Comparison of ENCODE assay signal across 8 cellular contexts in the genomic region with DNA sequence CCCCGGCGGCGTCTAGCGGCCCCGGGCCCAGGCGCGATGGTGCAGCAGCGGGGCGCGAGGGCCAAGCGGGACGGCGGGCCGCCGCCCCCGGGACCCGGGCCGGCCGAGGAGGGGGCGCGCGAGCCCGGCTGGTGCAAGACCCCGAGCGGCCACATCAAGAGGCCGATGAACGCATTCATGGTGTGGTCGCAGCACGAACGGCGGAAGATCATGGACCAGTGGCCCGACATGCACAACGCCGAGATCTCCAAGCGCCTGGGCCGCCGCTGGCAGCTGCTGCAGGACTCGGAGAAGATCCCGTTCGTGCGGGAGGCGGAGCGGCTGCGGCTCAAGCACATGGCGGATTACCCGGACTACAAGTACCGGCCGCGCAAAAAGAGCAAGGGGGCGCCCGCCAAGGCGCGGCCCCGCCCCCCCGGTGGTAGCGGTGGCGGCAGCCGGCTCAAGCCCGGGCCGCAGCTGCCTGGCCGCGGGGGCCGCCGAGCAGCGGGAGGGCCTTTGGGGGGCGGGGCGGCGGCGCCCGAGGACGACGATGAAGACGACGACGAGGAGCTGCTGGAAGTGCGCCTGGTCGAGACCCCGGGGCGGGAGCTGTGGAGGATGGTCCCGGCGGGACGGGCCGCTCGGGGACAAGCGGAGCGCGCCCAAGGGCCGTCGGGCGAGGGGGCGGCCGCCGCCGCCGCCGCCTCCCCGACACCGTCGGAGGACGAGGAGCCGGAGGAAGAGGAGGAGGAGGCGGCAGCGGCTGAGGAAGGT. TPM values are rescaled to one million over a fixed set of nuclear protein-coding genes. Genes with fewer than 3 reads are reported as not detected.
DNase-seq lines count a peak whose midpoint lies in the region; ATAC-seq, FAIRE-seq and TF ChIP-seq lines count a peak whose summit lies in the region.

No MANE protein-coding gene starts in this region.

- peak overlapping the region; percentile 63 for H3K27ac ChIP-seq in CD4-positive, CD25-positive, alpha-beta regulatory T cell (ENCODE audit: insufficient read depth, low read length, poor library complexity, severe bottlenecking)
- H3K27ac ChIP-seq in HepG2 (ENCODE audit: extremely low read length, insufficient read depth, low read length) = peak overlapping the region; percentile 94

- H3K4me1 ChIP-seq in CD4-positive, CD25-positive, alpha-beta regulatory T cell (ENCODE audit: control insufficient read depth, insufficient read depth, low read length, poor library complexity, severe bottlenecking) = peaks cover 34% of the 10 kb centered on the region
- peaks cover 46% of the 10 kb centered on the region for H3K4me1 ChIP-seq in HepG2 (ENCODE audit: insufficient read depth, low read length)

- peaks cover 37% of the 10 kb centered on the region for H4K20me1 ChIP-seq in HepG2 (ENCODE audit: insufficient read depth, low read length)

- in situ Hi-C loops in HepG2 (cut with HindIII; ENCODE audit: extremely low pct_ligation_motif_present, low pct_unique_long_range_greater_than_20kb) = no loop called here

- TF ChIP-seq RAD21 in HepG2 (CRISPR knock-in tag; IDR thresholded peaks at IDR 0.05) = no peak

- CTCF ChIA-PET in HepG2 (lab: Yijun Ruan, JAX; ENCODE audit: low intra/inter-chr PET ratio, low total read pairs) = no interaction called here

- peak overlapping the region in 2 of 3 donors; percentile 26 to 59 for H3K27ac Mint-ChIP-seq in CD4-positive, CD25-positive, alpha-beta regulatory T cell

- H3K4me3 ChIP-seq in CD4-positive, CD25-positive, alpha-beta regulatory T cell (ENCODE audit: low read depth, low read length) = no peak overlapping the region
- peak overlapping the region; percentile 62 to 96 (median 93) for H3K4me3 ChIP-seq in HepG2 (replicated peaks in 1 of 3; ENCODE audit: insufficient read depth in 1 of 3, low read depth in 2 of 3, low read length in 3 of 3)

- intact Hi-C loops in HepG2 (cut with micrococcal nuclease; ENCODE audit: unreplicated experiment) = loop anchor here (1.0 kb wide), 1 partner anchor 29 kb away; the partner anchor contains the start of gene ZCCHC3

- H3K9ac ChIP-seq in HepG2 (ENCODE audit: insufficient read depth, low read depth, low read length) = peak overlapping the region; percentile 94

- peaks cover 4% of the 10 kb centered on the region for H3K27me3 Mint-ChIP-seq in CD4-positive, CD25-positive, alpha-beta regulatory T cell

- FAIRE-seq in HepG2 (lab: Jason Lieb, UNC) = no peak

- peak; percentile 37 to 53 (median 38) for DNase-seq in CD4-positive, CD25-positive, alpha-beta regulatory T cell
- DNase-seq in NCI-H146 treated with DMSO at 0.1 percent for 48 hours (lab: John Stamatoyannopoulos, UW; ENCODE audit: unreplicated experiment) = peak; percentile 60
- DNase-seq in activated CD4-positive, alpha-beta T cell treated with anti-CD3 and anti-CD28 coated beads for 4 hours = peak; percentile 45 to 48
- peak; percentile 72 for DNase-seq in dermis blood vessel endothelial cell
- DNase-seq in HepG2 (ENCODE audit: low spot score) = peak; percentile 63
- DNase-seq in stimulated activated CD4-positive, alpha-beta T cell treated with anti-CD3 and anti-CD28 coated beads, Interleukin-4, amount 100 ng/mL, for 24 hours = peak; percentile 47

- H3K79me2 ChIP-seq in HepG2 (ENCODE audit: insufficient read depth, low read length) = peaks cover 29% of the 10 kb centered on the region

- no TSS peak for BruUV-seq in HepG2 (replicated peaks; lab: Mats Ljungman, UMichigan)

- under 1% methylated on average over 73 of the region's 103 CpGs for WGBS in HepG2 (ENCODE audit: low lambda C conversion rate)

- H3K4me2 ChIP-seq in HepG2 (ENCODE audit: low read depth, low read length) = peak overlapping the region; percentile 90

- H3K36me3 ChIP-seq in CD4-positive, CD25-positive, alpha-beta regulatory T cell (ENCODE audit: control insufficient read depth, insufficient read depth, low read length) = no peaks in the 10 kb centered on the region
- H3K36me3 ChIP-seq in HepG2 (replicated peaks in 1 of 2; ENCODE audit: control insufficient read depth in 1 of 2, insufficient read depth in 2 of 2, low read length in 2 of 2) = peaks cover 4 to 9% of the 10 kb centered on the region in 2 experiments; a peak in 2 of 5 replicates

- peaks cover 6 to 46% (median 15%) of the 10 kb centered on the region in 4 donors for H3K4me1 Mint-ChIP-seq in CD4-positive, CD25-positive, alpha-beta regulatory T cell

- no peak overlapping the region for H2AFZ ChIP-seq in HepG2 (ENCODE audit: low read length)

- peak overlapping the region; percentile 74 to 86 (median 80) for H3K4me3 Mint-ChIP-seq in CD4-positive, CD25-positive, alpha-beta regulatory T cell

- POLR2A ChIA-PET in HepG2 (lab: Yijun Ruan, JAX) = interaction anchor here (0.9 to 5.6 kb wide), 10 partner anchors 11 to 81 kb away, joined by 3 to 107 read pairs (median 6); partner anchors contain the start of genes NRSN2, TRIB3 and ZCCHC3

- peak; percentile 34 for TF ChIP-seq CTCF in HepG2 (CRISPR knock-in tag; IDR thresholded peaks at IDR 0.05)

- H3K9me3 ChIP-seq in CD4-positive, CD25-positive, alpha-beta regulatory T cell (ENCODE audit: control insufficient read depth in 2 of 2, low read length in 2 of 2) = no peaks in the 10 kb centered on the region
- no peaks in the 10 kb centered on the region for H3K9me3 ChIP-seq in HepG2 (ENCODE audit: low read length)

- ATAC-seq in CD4-positive, CD25-positive, alpha-beta regulatory T cell (ENCODE audit: low read depth in 2 of 2) = no peak
- ATAC-seq in GM21528 (IDR thresholded peaks at IDR 0.05; ENCODE audit: low FRiP score, unreplicated experiment) (peak; percentile 10), HepG2 (no peak), GM21825 (IDR thresholded peaks at IDR 0.05; ENCODE audit: unreplicated experiment) (no peak)

- no peak for TF ChIP-seq EP300 in HepG2 (IDR thresholded peaks at IDR 0.05; ENCODE audit: low read depth in 2 of 2, low read length in 2 of 2)
- no peak for TF ChIP-seq EP300 in HepG2 (CRISPR knock-in tag; IDR thresholded peaks at IDR 0.05; ENCODE audit: borderline replicate concordance)

- no peaks in the 10 kb centered on the region for H3K27me3 ChIP-seq in CD4-positive, CD25-positive, alpha-beta regulatory T cell (ENCODE audit: control insufficient read depth, insufficient read depth, low read length)
- H3K27me3 ChIP-seq in HepG2 (ENCODE audit: control insufficient read depth in 1 of 2, insufficient read depth in 2 of 2, low read length in 2 of 2) = no peaks in the 10 kb centered on the region; a peak in 1 of 5 replicates

- no peak; a peak in 1 of 4 replicates for TF ChIP-seq POLR2A in HepG2 (IDR thresholded peaks at IDR 0.05; ENCODE audit: insufficient read depth in 1 of 2, low read depth in 2 of 2, low read length in 2 of 2)

- H3K36me3 Mint-ChIP-seq in CD4-positive, CD25-positive, alpha-beta regulatory T cell = no peaks in the 10 kb centered on the region

- peaks cover 0 to 2% (median 0%) of the 10 kb centered on the region in 7 donors for H3K9me3 Mint-ChIP-seq in CD4-positive, CD25-positive, alpha-beta regulatory T cell

RNA-seq across cellular contexts. Expression of gene SOX12, which starts 0.7 kb away (rescaled TPM):
- 4.9 TPM for total RNA-seq in CD4-positive, CD25-positive, alpha-beta regulatory T cell
- polyA plus RNA-seq in CD4-positive, CD25-positive, alpha-beta regulatory T cell = under 1 TPM; 0.29 to 0.44 (median 0.38) TPM
- total RNA-seq in dermis blood vessel endothelial cell (4.4 and 8.1 TPM in 2 replicates), HepG2 (2016; rRNA removed; fragmentation: Illumina TruSeq; extraction: Trizol) (12.1 and 18.7 TPM in 2 replicates)
- total RNA-seq in HepG2 (2016; cell fraction: cytosol; rRNA removed; fragmentation: Illumina TruSeq; extraction: Trizol; ENCODE audit: low read depth) = 5.2 and 6.4 TPM in 2 replicates
- total RNA-seq in HepG2 (2016; cell fraction: insoluble cytoplasmic fraction; rRNA removed; fragmentation: Illumina TruSeq; extraction: Trizol) = 10.8 and 18.0 TPM in 2 replicates
- 19.3 and 22.7 TPM in 2 replicates for total RNA-seq in HepG2 (2016; cell fraction: membrane; rRNA removed; fragmentation: Illumina TruSeq; extraction: Trizol)
- total RNA-seq in HepG2 (2016; cell fraction: nucleus; rRNA removed; fragmentation: Illumina TruSeq; extraction: Trizol) = 14.7 and 17.3 TPM in 2 replicates
- 10.0 and 11.5 TPM in 2 replicates for polyA plus RNA-seq in HepG2 (2011; rRNA removed)
- polyA plus RNA-seq in HepG2 (2011; cell fraction: cytosol; rRNA removed) = 5.9 and 7.7 TPM in 2 replicates
- polyA plus RNA-seq in HepG2 (2011; cell fraction: nucleus; rRNA removed) = 33.8 and 40.6 TPM in 2 replicates
- polyA plus RNA-seq in HepG2 (2012) = 33.1 and 35.1 TPM in 2 replicates
- 9.1 and 11.5 TPM in 2 replicates for polyA plus RNA-seq in HepG2 (2016; cell fraction: cytosol; fragmentation: Illumina TruSeq; extraction: Trizol; ENCODE audit: low read depth)
- 37.4 and 47.0 TPM in 2 replicates for polyA plus RNA-seq in HepG2 (2016; cell fraction: insoluble cytoplasmic fraction; fragmentation: Illumina TruSeq; extraction: Trizol; ENCODE audit: low read depth)
- polyA plus RNA-seq in HepG2 (2016; cell fraction: membrane; fragmentation: Illumina TruSeq; extraction: Trizol; ENCODE audit: low read depth) = 35.3 and 38.7 TPM in 2 replicates
- 63.1 and 67.8 TPM in 2 replicates for polyA plus RNA-seq in HepG2 (2016; cell fraction: nucleus; fragmentation: Illumina TruSeq; extraction: Trizol; ENCODE audit: insufficient read depth, low read depth)
- 2.4 and 12.0 TPM in 2 replicates for polyA minus RNA-seq in HepG2 (2011; rRNA and poly(A)+ RNA removed; ENCODE audit: low replicate concordance)
- 11.2 and 12.0 TPM in 2 replicates for polyA minus RNA-seq in HepG2 (2011; cell fraction: cytosol; rRNA and poly(A)+ RNA removed)
- polyA minus RNA-seq in HepG2 (2011; cell fraction: nucleus; rRNA and poly(A)+ RNA removed) = 9.6 and 12.7 TPM in 2 replicates

RNA-seq across cellular contexts. Expression of gene NRSN2, which starts 20.8 kb away (rescaled TPM):
- 1.5 TPM for total RNA-seq in CD4-positive, CD25-positive, alpha-beta regulatory T cell
- polyA plus RNA-seq in CD4-positive, CD25-positive, alpha-beta regulatory T cell = 1 to 10 TPM in 2 of 4 donors, under 1 TPM in 1, not detected in 1; 0.52 to 1.5 (median 1.1) TPM
- 18.0 and 40.2 TPM in 2 replicates for total RNA-seq in dermis blood vessel endothelial cell
- total RNA-seq in HepG2 (2016; rRNA removed; fragmentation: Illumina TruSeq; extraction: Trizol) = 28.4 and 32.3 TPM in 2 replicates
- total RNA-seq in HepG2 (2016; cell fraction: cytosol; rRNA removed; fragmentation: Illumina TruSeq; extraction: Trizol; ENCODE audit: low read depth) = 13.5 and 19.5 TPM in 2 replicates
- 26.0 and 33.1 TPM in 2 replicates for total RNA-seq in HepG2 (2016; cell fraction: insoluble cytoplasmic fraction; rRNA removed; fragmentation: Illumina TruSeq; extraction: Trizol)
- 30.9 and 37.0 TPM in 2 replicates for total RNA-seq in HepG2 (2016; cell fraction: membrane; rRNA removed; fragmentation: Illumina TruSeq; extraction: Trizol)
- 18.0 and 19.9 TPM in 2 replicates for total RNA-seq in HepG2 (2016; cell fraction: nucleus; rRNA removed; fragmentation: Illumina TruSeq; extraction: Trizol)
- polyA plus RNA-seq in HepG2 (2011; rRNA removed) = 49.4 and 63.3 TPM in 2 replicates
- polyA plus RNA-seq in HepG2 (2011; cell fraction: cytosol; rRNA removed) = 69.4 and 90.4 TPM in 2 replicates
- polyA plus RNA-seq in HepG2 (2011; cell fraction: nucleus; rRNA removed) = 68.6 and 73.2 TPM in 2 replicates
- polyA plus RNA-seq in HepG2 (2012) = 32.8 and 45.8 TPM in 2 replicates
- polyA plus RNA-seq in HepG2 (2016; cell fraction: cytosol; fragmentation: Illumina TruSeq; extraction: Trizol; ENCODE audit: low read depth) = 30.7 and 34.2 TPM in 2 replicates
- polyA plus RNA-seq in HepG2 (2016; cell fraction: insoluble cytoplasmic fraction; fragmentation: Illumina TruSeq; extraction: Trizol; ENCODE audit: low read depth) = 54.0 and 55.2 TPM in 2 replicates
- polyA plus RNA-seq in HepG2 (2016; cell fraction: membrane; fragmentation: Illumina TruSeq; extraction: Trizol; ENCODE audit: low read depth) = 61.7 and 66.8 TPM in 2 replicates
- 79.0 and 79.1 TPM in 2 replicates for polyA plus RNA-seq in HepG2 (2016; cell fraction: nucleus; fragmentation: Illumina TruSeq; extraction: Trizol; ENCODE audit: insufficient read depth, low read depth)
- polyA minus RNA-seq in HepG2 (2011; rRNA and poly(A)+ RNA removed; ENCODE audit: low replicate concordance) = 1.6 and 52.5 TPM in 2 replicates
- 32.5 and 33.1 TPM in 2 replicates for polyA minus RNA-seq in HepG2 (2011; cell fraction: cytosol; rRNA and poly(A)+ RNA removed)
- 10.7 and 15.0 TPM in 2 replicates for polyA minus RNA-seq in HepG2 (2011; cell fraction: nucleus; rRNA and poly(A)+ RNA removed)

RNA-seq across cellular contexts. Expression of gene ZCCHC3, which starts 28.7 kb away (rescaled TPM):
- 19.7 TPM for total RNA-seq in CD4-positive, CD25-positive, alpha-beta regulatory T cell
- polyA plus RNA-seq in CD4-positive, CD25-positive, alpha-beta regulatory T cell = 10 to 100 TPM in 1 of 4 donors, 1 to 10 TPM in 3; 5.9 to 12.7 (median 7.9) TPM
- total RNA-seq in dermis blood vessel endothelial cell (18.8 and 23.8 TPM in 2 replicates), HepG2 (2016; rRNA removed; fragmentation: Illumina TruSeq; extraction: Trizol) (56.2 and 63.0 TPM in 2 replicates)
- total RNA-seq in HepG2 (2016; cell fraction: cytosol; rRNA removed; fragmentation: Illumina TruSeq; extraction: Trizol; ENCODE audit: low read depth) = 12.1 and 12.3 TPM in 2 replicates
- 49.2 and 64.0 TPM in 2 replicates for total RNA-seq in HepG2 (2016; cell fraction: insoluble cytoplasmic fraction; rRNA removed; fragmentation: Illumina TruSeq; extraction: Trizol)
- total RNA-seq in HepG2 (2016; cell fraction: membrane; rRNA removed; fragmentation: Illumina TruSeq; extraction: Trizol) = 45.3 and 47.4 TPM in 2 replicates
- 28.6 and 30.4 TPM in 2 replicates for total RNA-seq in HepG2 (2016; cell fraction: nucleus; rRNA removed; fragmentation: Illumina TruSeq; extraction: Trizol)
- polyA plus RNA-seq in HepG2 (2011; rRNA removed) = 43.8 and 46.6 TPM in 2 replicates
- 44.4 and 45.0 TPM in 2 replicates for polyA plus RNA-seq in HepG2 (2011; cell fraction: cytosol; rRNA removed)
- polyA plus RNA-seq in HepG2 (2011; cell fraction: nucleus; rRNA removed) = 21.2 and 22.1 TPM in 2 replicates
- 37.3 and 43.5 TPM in 2 replicates for polyA plus RNA-seq in HepG2 (2012)
- polyA plus RNA-seq in HepG2 (2016; cell fraction: cytosol; fragmentation: Illumina TruSeq; extraction: Trizol; ENCODE audit: low read depth) = 8.1 and 9.0 TPM in 2 replicates
- polyA plus RNA-seq in HepG2 (2016; cell fraction: insoluble cytoplasmic fraction; fragmentation: Illumina TruSeq; extraction: Trizol; ENCODE audit: low read depth) = 75.7 and 81.5 TPM in 2 replicates
- polyA plus RNA-seq in HepG2 (2016; cell fraction: membrane; fragmentation: Illumina TruSeq; extraction: Trizol; ENCODE audit: low read depth) = 37.6 and 38.3 TPM in 2 replicates
- 57.9 and 60.5 TPM in 2 replicates for polyA plus RNA-seq in HepG2 (2016; cell fraction: nucleus; fragmentation: Illumina TruSeq; extraction: Trizol; ENCODE audit: insufficient read depth, low read depth)
- 9.3 and 53.1 TPM in 2 replicates for polyA minus RNA-seq in HepG2 (2011; rRNA and poly(A)+ RNA removed; ENCODE audit: low replicate concordance)
- 31.3 and 34.6 TPM in 2 replicates for polyA minus RNA-seq in HepG2 (2011; cell fraction: cytosol; rRNA and poly(A)+ RNA removed)
- 16.1 and 17.3 TPM in 2 replicates for polyA minus RNA-seq in HepG2 (2011; cell fraction: nucleus; rRNA and poly(A)+ RNA removed)

RNA-seq across cellular contexts. Expression of gene C20orf96, which starts 35.5 kb away (rescaled TPM):
- total RNA-seq in CD4-positive, CD25-positive, alpha-beta regulatory T cell = 1.1 TPM
- polyA plus RNA-seq in CD4-positive, CD25-positive, alpha-beta regulatory T cell = under 1 TPM; 0.10 to 0.52 (median 0.31) TPM
- total RNA-seq in dermis blood vessel endothelial cell (3.2 and 6.7 TPM in 2 replicates), HepG2 (2016; rRNA removed; fragmentation: Illumina TruSeq; extraction: Trizol) (3.8 and 4.7 TPM in 2 replicates)
- total RNA-seq in HepG2 (2016; cell fraction: cytosol; rRNA removed; fragmentation: Illumina TruSeq; extraction: Trizol; ENCODE audit: low read depth) = 0.51 and 1.3 TPM in 2 replicates
- 3.1 and 5.0 TPM in 2 replicates for total RNA-seq in HepG2 (2016; cell fraction: insoluble cytoplasmic fraction; rRNA removed; fragmentation: Illumina TruSeq; extraction: Trizol)
- 2.0 and 2.7 TPM in 2 replicates for total RNA-seq in HepG2 (2016; cell fraction: membrane; rRNA removed; fragmentation: Illumina TruSeq; extraction: Trizol)
- 9.9 and 10.7 TPM in 2 replicates for total RNA-seq in HepG2 (2016; cell fraction: nucleus; rRNA removed; fragmentation: Illumina TruSeq; extraction: Trizol)
- polyA plus RNA-seq in HepG2 (2011; rRNA removed) = 18.2 and 20.6 TPM in 2 replicates
- polyA plus RNA-seq in HepG2 (2011; cell fraction: cytosol; rRNA removed) = 10.7 and 11.6 TPM in 2 replicates
- polyA plus RNA-seq in HepG2 (2011; cell fraction: nucleus; rRNA removed) = 25.9 and 27.9 TPM in 2 replicates
- polyA plus RNA-seq in HepG2 (2012) = 17.5 and 20.7 TPM in 2 replicates
- polyA plus RNA-seq in HepG2 (2016; cell fraction: cytosol; fragmentation: Illumina TruSeq; extraction: Trizol; ENCODE audit: low read depth) = 4.3 and 5.1 TPM in 2 replicates
- polyA plus RNA-seq in HepG2 (2016; cell fraction: insoluble cytoplasmic fraction; fragmentation: Illumina TruSeq; extraction: Trizol; ENCODE audit: low read depth) = 13.8 and 15.5 TPM in 2 replicates
- polyA plus RNA-seq in HepG2 (2016; cell fraction: membrane; fragmentation: Illumina TruSeq; extraction: Trizol; ENCODE audit: low read depth) = 7.8 and 8.1 TPM in 2 replicates
- polyA plus RNA-seq in HepG2 (2016; cell fraction: nucleus; fragmentation: Illumina TruSeq; extraction: Trizol; ENCODE audit: insufficient read depth, low read depth) = 37.7 and 37.8 TPM in 2 replicates
- 1.7 and 6.2 TPM in 2 replicates for polyA minus RNA-seq in HepG2 (2011; rRNA and poly(A)+ RNA removed; ENCODE audit: low replicate concordance)
- polyA minus RNA-seq in HepG2 (2011; cell fraction: cytosol; rRNA and poly(A)+ RNA removed) = 2.8 and 3.7 TPM in 2 replicates
- 16.1 and 18.5 TPM in 2 replicates for polyA minus RNA-seq in HepG2 (2011; cell fraction: nucleus; rRNA and poly(A)+ RNA removed)

RNA-seq across cellular contexts. Expression of gene TRIB3, which starts 54.5 kb away (rescaled TPM):
- total RNA-seq in CD4-positive, CD25-positive, alpha-beta regulatory T cell = 6.0 TPM
- 10 to 100 TPM; 15.0 to 22.6 (median 19.6) TPM for polyA plus RNA-seq in CD4-positive, CD25-positive, alpha-beta regulatory T cell
- total RNA-seq in dermis blood vessel endothelial cell = 49.2 and 62.1 TPM in 2 replicates
- total RNA-seq in HepG2 (2016; rRNA removed; fragmentation: Illumina TruSeq; extraction: Trizol) = 106 and 115 TPM in 2 replicates
- total RNA-seq in HepG2 (2016; cell fraction: cytosol; rRNA removed; fragmentation: Illumina TruSeq; extraction: Trizol; ENCODE audit: low read depth) = 40.1 and 45.0 TPM in 2 replicates
- total RNA-seq in HepG2 (2016; cell fraction: insoluble cytoplasmic fraction; rRNA removed; fragmentation: Illumina TruSeq; extraction: Trizol) = 106 and 115 TPM in 2 replicates
- total RNA-seq in HepG2 (2016; cell fraction: membrane; rRNA removed; fragmentation: Illumina TruSeq; extraction: Trizol) = 107 and 130 TPM in 2 replicates
- 47.6 and 54.9 TPM in 2 replicates for total RNA-seq in HepG2 (2016; cell fraction: nucleus; rRNA removed; fragmentation: Illumina TruSeq; extraction: Trizol)
- polyA plus RNA-seq in HepG2 (2011; rRNA removed) = 150 and 241 TPM in 2 replicates
- 165 and 177 TPM in 2 replicates for polyA plus RNA-seq in HepG2 (2011; cell fraction: cytosol; rRNA removed)
- 122 and 148 TPM in 2 replicates for polyA plus RNA-seq in HepG2 (2011; cell fraction: nucleus; rRNA removed)
- polyA plus RNA-seq in HepG2 (2012) = 78.0 and 193 TPM in 2 replicates
- polyA plus RNA-seq in HepG2 (2016; cell fraction: cytosol; fragmentation: Illumina TruSeq; extraction: Trizol; ENCODE audit: low read depth) = 33.6 and 42.0 TPM in 2 replicates
- polyA plus RNA-seq in HepG2 (2016; cell fraction: insoluble cytoplasmic fraction; fragmentation: Illumina TruSeq; extraction: Trizol; ENCODE audit: low read depth) = 99.1 and 105 TPM in 2 replicates
- polyA plus RNA-seq in HepG2 (2016; cell fraction: membrane; fragmentation: Illumina TruSeq; extraction: Trizol; ENCODE audit: low read depth) = 76.6 and 88.5 TPM in 2 replicates
- polyA plus RNA-seq in HepG2 (2016; cell fraction: nucleus; fragmentation: Illumina TruSeq; extraction: Trizol; ENCODE audit: insufficient read depth, low read depth) = 77.9 and 79.0 TPM in 2 replicates
- 66.9 and 301 TPM in 2 replicates for polyA minus RNA-seq in HepG2 (2011; rRNA and poly(A)+ RNA removed; ENCODE audit: low replicate concordance)
- polyA minus RNA-seq in HepG2 (2011; cell fraction: cytosol; rRNA and poly(A)+ RNA removed) = 115 and 151 TPM in 2 replicates
- polyA minus RNA-seq in HepG2 (2011; cell fraction: nucleus; rRNA and poly(A)+ RNA removed) = 35.9 and 65.3 TPM in 2 replicates
